10 cellular contexts compared by ENCODE assay signal in the genomic region with DNA sequence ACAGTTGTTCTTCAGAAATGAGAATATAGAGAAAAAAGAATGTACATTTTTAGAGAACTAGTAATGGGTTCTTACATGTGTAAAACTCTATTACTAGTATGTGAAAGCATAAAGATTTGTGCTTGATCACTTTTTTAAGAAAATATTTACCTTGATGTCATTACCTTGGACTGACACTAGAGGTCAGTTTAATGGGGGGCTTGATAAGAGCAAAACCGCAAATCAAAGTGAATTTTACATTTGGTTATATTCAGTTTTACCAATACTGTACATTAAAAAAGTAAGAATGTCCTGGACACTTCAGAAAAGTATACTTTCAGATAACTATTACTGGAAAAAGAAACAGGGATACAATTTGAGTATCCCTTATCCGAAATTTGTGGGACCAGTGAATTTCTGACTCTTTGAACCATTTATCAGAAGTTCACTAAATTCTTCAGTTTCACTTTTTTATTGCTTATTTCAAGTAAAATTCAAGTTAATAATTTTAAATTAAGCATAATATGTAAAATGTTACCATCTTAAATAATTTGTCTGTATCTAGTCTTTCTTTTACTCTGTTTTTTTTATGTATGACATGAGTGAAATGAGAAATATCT.
DNase-seq lines count a peak whose midpoint lies in the region; TF ChIP-seq lines count a peak whose summit lies in the region.
"Had no signal": no experiment of that assay in that cellular context is flagged by ENCODE, and none has a peak within 500 bp of the region (broad histone marks: within the 10 kb centered on the region; RNA-seq: fewer than 3 reads in every experiment).

No MANE protein-coding gene starts in this region.

- H3K9me3 Mint-ChIP-seq in activated naive CD8-positive, alpha-beta T cell treated with anti-CD3 and anti-CD28 coated beads for 36 hours = peaks cover 7% of the 10 kb centered on the region

- no CpG with 5 or more reads among the region's 2 CpGs for WGBS in mesendoderm (ENCODE audit: extremely low coverage, insufficient coverage, low lambda C conversion rate)
- 75% methylated on average over 2 of the region's 2 CpGs for WGBS in esophagus muscularis mucosa

- H3K9me3 ChIP-seq in esophagus muscularis mucosa = no peaks in the 10 kb centered on the region
- H3K9me3 ChIP-seq: mucosa of descending colon had no signal

- no peak overlapping the region for H3K9ac ChIP-seq in mesendoderm (ENCODE audit: low read length)

- H3K4me3 Mint-ChIP-seq in activated naive CD8-positive, alpha-beta T cell treated with anti-CD3 and anti-CD28 coated beads for 36 hours = no peak overlapping the region

- no peak overlapping the region for H3K27ac ChIP-seq in mesendoderm (ENCODE audit: low read depth, low read length)
- H3K27ac ChIP-seq in esophagus muscularis mucosa (replicated peaks in 1 of 4) = no peak overlapping the region

- TF ChIP-seq CTCF in esophagus muscularis mucosa (IDR thresholded peaks at IDR 0.05) = peak in 1 of 3 experiments; percentile 20

- H3K23ac ChIP-seq in mesendoderm (ENCODE audit: low read length) = no peak overlapping the region

- H3K4me2 ChIP-seq in mesendoderm (ENCODE audit: low read length) = no peak overlapping the region

- H3K36me3 ChIP-seq in mesendoderm (ENCODE audit: control insufficient read depth, insufficient read depth, low read length) = no peaks in the 10 kb centered on the region
- H3K36me3 ChIP-seq in esophagus muscularis mucosa = no peaks in the 10 kb centered on the region

- no peaks in the 10 kb centered on the region for H3K79me1 ChIP-seq in mesendoderm (ENCODE audit: low read length)

- no peak overlapping the region for H2BK120ac ChIP-seq in mesendoderm (ENCODE audit: low read depth, low read length)

- intact Hi-C loops in esophagus muscularis mucosa (cut with DNase I) = no loop called here

- no peak for TF ChIP-seq POLR2A in esophagus muscularis mucosa (IDR thresholded peaks at IDR 0.05; ENCODE audit: low read depth)

- no peaks in the 10 kb centered on the region for H3K79me2 ChIP-seq in mesendoderm (ENCODE audit: control insufficient read depth, insufficient read depth, low read length)

- H3K27me3 Mint-ChIP-seq in activated naive CD8-positive, alpha-beta T cell treated with anti-CD3 and anti-CD28 coated beads for 36 hours = no peaks in the 10 kb centered on the region

- H2AK5ac ChIP-seq in mesendoderm (ENCODE audit: low read length) = no peak overlapping the region

- no peaks in the 10 kb centered on the region for H3K4me1 Mint-ChIP-seq in activated naive CD8-positive, alpha-beta T cell treated with anti-CD3 and anti-CD28 coated beads for 36 hours

- no peak overlapping the region for H3K4me3 ChIP-seq in mesendoderm (ENCODE audit: low read length)
- no peak overlapping the region for H3K4me3 ChIP-seq in esophagus muscularis mucosa
- H3K4me3 ChIP-seq: mucosa of descending colon had no signal

- H3K27ac Mint-ChIP-seq in activated naive CD8-positive, alpha-beta T cell treated with anti-CD3 and anti-CD28 coated beads for 36 hours = no peak overlapping the region

- no peaks in the 10 kb centered on the region for H3K4me1 ChIP-seq in mesendoderm (ENCODE audit: control insufficient read depth, low read depth, low read length)
- H3K4me1 ChIP-seq in esophagus muscularis mucosa = no peaks in the 10 kb centered on the region

- DNase-seq in A172 (ENCODE audit: low spot score) (peak; percentile 6), GM03348 (ENCODE audit: low spot score) (peak; percentile 9), OCI-M1 (lab: John Stamatoyannopoulos, UW) (peak; percentile 37), fibroblast of peridontal ligament (ENCODE audit: extremely low read depth) (peak; percentile 2), mesendoderm (no peak), NCI-H774 (lab: John Stamatoyannopoulos, UW) (no peak), esophagus muscularis mucosa (ENCODE audit: extremely low spot score) (no peak)
- DNase-seq in activated naive CD8-positive, alpha-beta T cell treated with anti-CD3 and anti-CD28 coated beads for 36 hours = no peak
- DNase-seq: mucosa of descending colon, RPMI8226 had no signal

- H3K4ac ChIP-seq in mesendoderm (ENCODE audit: low read depth, low read length) = no peak overlapping the region

- no peaks in the 10 kb centered on the region for H3K36me3 Mint-ChIP-seq in activated naive CD8-positive, alpha-beta T cell treated with anti-CD3 and anti-CD28 coated beads for 36 hours

- H4K8ac ChIP-seq in mesendoderm (ENCODE audit: low read depth, low read length) = no peak overlapping the region

- no peak overlapping the region for H3K18ac ChIP-seq in mesendoderm (ENCODE audit: low read length)

- no peak overlapping the region for H4K5ac ChIP-seq in mesendoderm (ENCODE audit: low read length)

- H2BK5ac ChIP-seq in mesendoderm (ENCODE audit: low read length) = no peak overlapping the region

- H3K56ac ChIP-seq in mesendoderm (ENCODE audit: low read length) = no peak overlapping the region

- H3K27me3 ChIP-seq in mesendoderm (ENCODE audit: insufficient read depth, low read length, poor library complexity) (no peaks in the 10 kb centered on the region), esophagus muscularis mucosa (no peaks in the 10 kb centered on the region)

- H2BK15ac ChIP-seq in mesendoderm (replicated peaks; ENCODE audit: low read depth) = no peak overlapping the region

- TF ChIP-seq EP300 in esophagus muscularis mucosa (IDR thresholded peaks at IDR 0.05) = no peak

Comparison
In these comparisons a context has a peak if more than half of its experiments do, and no peak if none do; other contexts are left out.
1. DNase-seq: peak in A172 (single experiment), GM03348 (single experiment), OCI-M1 (single experiment) and fibroblast of peridontal ligament (single experiment); none in activated naive CD8-positive, alpha-beta T cell treated with anti-CD3 and anti-CD28 coated beads for 36 hours (single experiment), mesendoderm (single experiment), NCI-H774 (single experiment) and esophagus muscularis mucosa (single experiment).